Comparison of ENCODE assay signal across 1 cellular context in the genomic region with DNA sequence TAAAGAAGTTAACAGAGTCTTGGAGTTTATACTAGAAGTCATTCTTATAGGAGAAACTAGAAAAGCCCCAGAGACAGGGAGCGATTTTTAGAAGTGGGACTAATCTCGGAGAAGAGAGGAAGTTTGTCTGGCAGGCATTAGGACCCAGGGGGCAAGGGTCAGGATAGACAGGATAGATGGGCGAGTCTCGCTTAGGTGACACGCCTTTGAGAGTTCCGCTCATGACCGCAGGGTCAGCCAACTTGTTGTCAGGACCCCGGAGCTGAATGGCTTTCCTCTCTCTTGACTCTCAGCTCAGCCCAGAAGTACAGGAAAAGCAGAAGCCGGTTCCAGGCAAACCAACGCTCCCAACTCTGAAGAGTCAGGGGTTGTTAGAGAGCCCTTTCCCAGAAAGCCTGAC.
TF ChIP-seq lines count a peak whose summit lies in the region.

No MANE protein-coding gene starts in this region.

TF ChIP-seq in K562, 482 proteins besides CTCF, POLR2A, EP300 and RAD21:
- TF ChIP-seq SPI1 (IDR thresholded peaks at IDR 0.05; ENCODE audit: borderline replicate concordance, low read depth, low read length) = peak; percentile 66; the same call in 1 of the 2 replicates
TF ChIP-seq in K562: peak in this region for 1; not testable (repeated sequence) for 481.
